ENCODE assay signal across 9 cellular contexts in genomic region chr12:116922194-116922897, GRCh38. TPM values are rescaled to one million over a fixed set of nuclear protein-coding genes. Genes with fewer than 3 reads are reported as not detected.
A peak's percentile ranks its signal among the peaks of the same experiment; 100 is the strongest.
DNase-seq lines count a peak whose midpoint lies in the region; ATAC-seq and TF ChIP-seq lines count a peak whose summit lies in the region.
"Had no signal": no experiment of that assay in that cellular context is flagged by ENCODE, and none has a peak within 500 bp of the region (broad histone marks: within the 10 kb centered on the region; RNA-seq: fewer than 3 reads in every experiment).

No MANE protein-coding gene starts in this region.

- H3K9me3 ChIP-seq in vagina (no peaks in the 10 kb centered on the region), smooth muscle cell (replicated peaks; ENCODE audit: low read depth) (no peaks in the 10 kb centered on the region)
- H3K9me3 ChIP-seq: testis had no signal

- TF ChIP-seq POLR2A in vagina (IDR thresholded peaks at IDR 0.05): no peak

- no peak overlapping the region for H3K4me2 ChIP-seq in smooth muscle cell

- H3K4me3 ChIP-seq in fibroblast of the aortic adventitia (ENCODE audit: low read depth, low read length) (no peak overlapping the region), vagina (no peak overlapping the region), smooth muscle cell (no peak overlapping the region)
- H3K4me3 ChIP-seq: testis had no signal

- no peaks in the 10 kb centered on the region for H3F3A ChIP-seq in smooth muscle cell (ENCODE audit: low read depth)

- ATAC-seq in GM18873 (IDR thresholded peaks at IDR 0.05; ENCODE audit: low FRiP score, unreplicated experiment): peak; percentile 57
- peak; percentile 58 for ATAC-seq in GM21717 (IDR thresholded peaks at IDR 0.05; ENCODE audit: unreplicated experiment)
- ATAC-seq in HG03558 (IDR thresholded peaks at IDR 0.05; ENCODE audit: extremely low read depth, unreplicated experiment): peak; percentile 40
- ATAC-seq in SK-N-SH treated with all-trans-retinoic acid at 6 μM for 48 hours: no peak; the same call in 2 of the 3 replicates

- H3K79me2 ChIP-seq in smooth muscle cell (ENCODE audit: low read depth): peaks cover 82% of the 10 kb centered on the region

- intact Hi-C loops in vagina (cut with DNase I): no loop called here

- peaks cover 100% of the 10 kb centered on the region for H4K20me1 ChIP-seq in smooth muscle cell (ENCODE audit: low read depth)

- H3K9ac ChIP-seq in smooth muscle cell (ENCODE audit: low read depth): no peak overlapping the region

- H3K36me3 ChIP-seq in vagina (no peaks in the 10 kb centered on the region), smooth muscle cell (ENCODE audit: low read depth) (no peaks in the 10 kb centered on the region)

- peak; percentile 45 for DNase-seq in fibroblast of the aortic adventitia (ENCODE audit: low read depth)
- DNase-seq in vagina (ENCODE audit: extremely low spot score in 2 of 2): no peak
- DNase-seq in smooth muscle cell (lab: John Stamatoyannopoulos, UW; ENCODE audit: unreplicated experiment): no peak
- no peak for DNase-seq in NCI-H446 (lab: John Stamatoyannopoulos, UW)
- DNase-seq: testis had no signal

- H3K27ac ChIP-seq in vagina (no peak overlapping the region), smooth muscle cell (ENCODE audit: low read depth) (no peak overlapping the region)
- H3K27ac ChIP-seq: testis had no signal

- H3K4me1 ChIP-seq in vagina: peaks cover 25% of the 10 kb centered on the region
- peaks cover 6% of the 10 kb centered on the region for H3K4me1 ChIP-seq in smooth muscle cell (ENCODE audit: low read depth)
- H3K4me1 ChIP-seq: testis had no signal

- WGBS in smooth muscle cell (ENCODE audit: low lambda C conversion rate): 94% methylated on average over 2 of the region's 2 CpGs

- no peak for TF ChIP-seq CTCF in fibroblast of the aortic adventitia (IDR thresholded peaks at IDR 0.05; ENCODE audit: insufficient read depth, low read length)
- no peak for TF ChIP-seq CTCF in vagina (IDR thresholded peaks at IDR 0.05)
- no peak for TF ChIP-seq CTCF in smooth muscle cell (IDR thresholded peaks at IDR 0.05; ENCODE audit: borderline replicate concordance, insufficient read depth, poor library complexity, severe bottlenecking)

- H2AFZ ChIP-seq in smooth muscle cell (ENCODE audit: low read depth): no peak overlapping the region

- no peaks in the 10 kb centered on the region for H3K27me3 ChIP-seq in vagina
- no peaks in the 10 kb centered on the region for H3K27me3 ChIP-seq in smooth muscle cell (ENCODE audit: low read depth)
- H3K27me3 ChIP-seq: testis had no signal

TF ChIP-seq in SK-N-SH treated with all-trans-retinoic acid at 6 μM for 48 hours, 23 proteins besides CTCF, POLR2A, EP300 and RAD21:
- TF ChIP-seq ZNF8 (CRISPR knock-in tag; IDR thresholded peaks at IDR 0.05) (no peak), ARNTL (CRISPR knock-in tag; IDR thresholded peaks at IDR 0.05; ENCODE audit: borderline replicate concordance, low read depth) (no peak), ZFP3 (CRISPR knock-in tag; IDR thresholded peaks at IDR 0.05) (no peak), BACH2 (CRISPR knock-in tag; IDR thresholded peaks at IDR 0.05; ENCODE audit: borderline replicate concordance) (no peak), TSHZ2 (CRISPR knock-in tag; IDR thresholded peaks at IDR 0.05) (no peak), ZC3H10 (CRISPR knock-in tag; IDR thresholded peaks at IDR 0.05) (no peak), TOX (CRISPR knock-in tag; IDR thresholded peaks at IDR 0.05; ENCODE audit: borderline replicate concordance) (no peak)

RNA-seq across cellular contexts. Expression of gene FBXW8, which starts 11.6 kb away (rescaled TPM):
- total RNA-seq in fibroblast of the aortic adventitia (ENCODE audit: low replicate concordance): 6.6 and 11.2 TPM in 2 replicates
- total RNA-seq in vagina: 13.8 TPM
- total RNA-seq in smooth muscle cell: 13.4 and 18.3 TPM in 2 replicates
- polyA plus RNA-seq in smooth muscle cell: 14.3 and 16.9 TPM in 2 replicates

RNA-seq across cellular contexts. Expression of gene HRK, which starts 41.1 kb away (rescaled TPM):
- 0.41 TPM in 1 of 2 replicates, not detected in the other for total RNA-seq in fibroblast of the aortic adventitia (ENCODE audit: low replicate concordance)
- not detected for total RNA-seq in vagina
- 0.04 TPM in 1 of 2 replicates, not detected in the other for total RNA-seq in smooth muscle cell
- not detected in 2 replicates for polyA plus RNA-seq in smooth muscle cell
